1 cellular context compared by ENCODE assay signal in the genomic region with DNA sequence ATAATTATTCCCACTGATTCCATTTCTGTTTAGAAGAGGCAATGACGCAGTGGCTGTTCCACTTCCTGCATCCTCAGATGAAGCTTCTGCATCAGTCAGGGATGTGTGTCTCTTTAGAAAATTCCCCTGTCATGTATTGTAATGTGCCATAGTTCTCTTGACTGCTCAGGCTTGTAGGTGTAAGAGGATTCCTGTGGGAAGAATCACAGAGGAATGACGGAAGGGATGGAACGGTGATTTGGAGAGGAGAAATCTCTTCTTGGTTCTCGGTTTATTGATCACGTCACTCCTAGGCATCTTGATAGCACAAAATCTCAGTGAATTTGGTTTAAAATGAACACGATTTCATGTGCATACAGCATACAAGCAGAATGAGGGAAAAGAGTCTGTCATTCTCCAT.
TF ChIP-seq lines count a peak whose summit lies in the region.

No MANE protein-coding gene starts in this region.

TF ChIP-seq in WTC11, 78 proteins besides CTCF, POLR2A, EP300 and RAD21 (continued from another document):
- TF ChIP-seq, protein P1, sequence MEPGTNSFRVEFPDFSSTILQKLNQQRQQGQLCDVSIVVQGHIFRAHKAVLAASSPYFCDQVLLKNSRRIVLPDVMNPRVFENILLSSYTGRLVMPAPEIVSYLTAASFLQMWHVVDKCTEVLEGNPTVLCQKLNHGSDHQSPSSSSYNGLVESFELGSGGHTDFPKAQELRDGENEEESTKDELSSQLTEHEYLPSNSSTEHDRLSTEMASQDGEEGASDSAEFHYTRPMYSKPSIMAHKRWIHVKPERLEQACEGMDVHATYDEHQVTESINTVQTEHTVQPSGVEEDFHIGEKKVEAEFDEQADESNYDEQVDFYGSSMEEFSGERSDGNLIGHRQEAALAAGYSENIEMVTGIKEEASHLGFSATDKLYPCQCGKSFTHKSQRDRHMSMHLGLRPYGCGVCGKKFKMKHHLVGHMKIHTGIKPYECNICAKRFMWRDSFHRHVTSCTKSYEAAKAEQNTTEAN (CRISPR knock-in tag; IDR thresholded peaks at IDR 0.05) = no peak
